21 cellular contexts compared by ENCODE assay signal in the genomic region with DNA sequence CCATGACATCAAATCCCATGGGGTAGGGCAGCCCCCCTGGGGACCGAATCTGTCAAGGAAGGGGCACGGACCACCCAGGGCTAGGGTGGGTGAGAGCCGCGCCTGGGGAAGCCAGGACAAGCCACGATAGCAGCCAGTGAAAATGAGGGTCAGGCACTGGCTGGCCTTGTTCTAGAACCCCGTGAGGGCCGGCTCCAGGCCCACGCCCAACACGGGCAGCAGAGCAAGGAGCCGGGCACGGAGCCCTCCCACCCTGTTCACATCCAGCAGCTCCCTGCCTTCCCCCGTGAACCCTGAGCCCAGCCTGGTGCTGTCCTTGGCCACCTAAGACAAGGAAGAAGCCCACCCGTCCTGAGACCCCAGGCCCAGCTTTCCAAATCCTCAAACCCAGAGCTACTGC.
DNase-seq lines count a peak whose midpoint lies in the region; ATAC-seq, FAIRE-seq and TF ChIP-seq lines count a peak whose summit lies in the region.
"Had no signal": no experiment of that assay in that cellular context is flagged by ENCODE, and none has a peak within 500 bp of the region (broad histone marks: within the 10 kb centered on the region; RNA-seq: fewer than 3 reads in every experiment).

No MANE protein-coding gene starts in this region.

- no peak overlapping the region for H2BK12ac ChIP-seq in neuronal stem cell (ENCODE audit: low read length)

- H3K36me3 ChIP-seq in BLaER1 treated with 17β-estradiol and CSF1 and Interleukin-3, amounts not matched to agents 10 nM and 100 nM, result no peaks in the 10 kb centered on the region
- H3K36me3 ChIP-seq in neuronal stem cell (replicated peaks in 1 of 2; ENCODE audit: control insufficient read depth in 2 of 2, insufficient read depth in 2 of 2, low read length in 2 of 2) (no peaks in the 10 kb centered on the region), Caco-2 (ENCODE audit: control insufficient read depth, insufficient read depth, low read length) (no peaks in the 10 kb centered on the region)
- H3K36me3 ChIP-seq: HAP-1 had no signal

- H3K79me1 ChIP-seq in neuronal stem cell (ENCODE audit: low read depth, low read length), result no peaks in the 10 kb centered on the region

- H3K4me3 ChIP-seq in A549, result no peak overlapping the region
- no peak overlapping the region for H3K4me3 ChIP-seq in BLaER1 treated with 17β-estradiol and CSF1 and Interleukin-3, amounts not matched to agents 10 nM and 100 nM
- H3K4me3 ChIP-seq in neuronal stem cell (ENCODE audit: low read length in 2 of 2), result no peak overlapping the region
- no peak overlapping the region for H3K4me3 ChIP-seq in Caco-2 (ENCODE audit: low read depth, low read length)
- H3K4me3 ChIP-seq: GM23248, HAP-1 had no signal

- intact Hi-C loops in Caco-2 (cut with micrococcal nuclease; ENCODE audit: unreplicated experiment), result no loop called here

- no peak overlapping the region for H3K23ac ChIP-seq in neuronal stem cell (ENCODE audit: low read depth, low read length, poor library complexity)

- no peak for TF ChIP-seq EP300 in A549 (IDR thresholded peaks at IDR 0.05)

- no peaks in the 10 kb centered on the region for H3K9me3 Mint-ChIP-seq in Caco-2 (ENCODE audit: unreplicated experiment)
- H3K9me3 Mint-ChIP-seq: CD14-positive monocyte; CD4-positive, alpha-beta T cell; CD8-positive, alpha-beta memory T cell had no signal

- no peak for DNase-seq in A549 (ENCODE audit: low read depth in 1 of 2, low spot score in 1 of 2)
- DNase-seq in RWPE1 (ENCODE audit: low spot score), result no peak
- no peak for DNase-seq in neuronal stem cell (ENCODE audit: low spot score)
- no peak for DNase-seq in anterior cingulate cortex (lab: John Stamatoyannopoulos, UW)
- no peak for DNase-seq in dedifferentiated amniotic fluid mesenchymal stem cell (ENCODE audit: extremely low spot score)
- no peak for DNase-seq in Caco-2
- no peak for DNase-seq in T-helper 9 cell
- DNase-seq: 8988T; Calu3; CD4-positive, alpha-beta T cell; CD8-positive, alpha-beta memory T cell; DMS53; DMS79 treated with DMSO at 0.1 percent for 48 hours; GF-D8; GM23248 had no signal

- ATAC-seq in A549, result no peak

- H2BK5ac ChIP-seq in neuronal stem cell (ENCODE audit: low read length), result no peak overlapping the region

- CTCF ChIA-PET in A549 (lab: Yijun Ruan, JAX) (interaction anchor here (0.6 to 1.6 kb wide), 7 partner anchors 13 to 155 kb away, joined by 3 to 10 read pairs (median 3); no protein-coding TSS in a partner anchor), RWPE1 (lab: Yijun Ruan, JAX) (no interaction called here), Caco-2 (lab: Charles Lee) (no interaction called here)

- peak overlapping the region; percentile 60 for H2BK15ac ChIP-seq in neuronal stem cell (ENCODE audit: low read length)

- no peak overlapping the region for H3K14ac ChIP-seq in neuronal stem cell (ENCODE audit: low read length)

- peak overlapping the region; percentile 71 to 98 for H3K27ac ChIP-seq in A549
- peak overlapping the region in 7 of 11 experiments; percentile 2 to 82 (median 65); a peak in 9 of 22 replicates for H3K27ac ChIP-seq in BLaER1 treated with 17β-estradiol and CSF1 and Interleukin-3, amounts not matched to agents 10 nM and 100 nM
- H3K27ac ChIP-seq in RWPE1, result peak overlapping the region; percentile 27
- no peak overlapping the region for H3K27ac ChIP-seq in neuronal stem cell (replicated peaks; ENCODE audit: low read length)
- H3K27ac ChIP-seq: GM23248 had no signal

- H2BK120ac ChIP-seq in neuronal stem cell (ENCODE audit: low read depth, low read length), result peak overlapping the region; percentile 57

- no peak overlapping the region for H4K8ac ChIP-seq in neuronal stem cell (ENCODE audit: low read depth, low read length)

- H2AK5ac ChIP-seq in neuronal stem cell (ENCODE audit: low read depth, low read length), result peak overlapping the region; percentile 31

- no peak overlapping the region for H3K4me2 ChIP-seq in A549
- peak overlapping the region in 9 of 11 experiments; percentile 35 to 88 (median 74); a peak in 18 of 22 replicates for H3K4me2 ChIP-seq in BLaER1 treated with 17β-estradiol and CSF1 and Interleukin-3, amounts not matched to agents 10 nM and 100 nM
- no peak overlapping the region for H3K4me2 ChIP-seq in neuronal stem cell (ENCODE audit: insufficient read depth, low read length, poor library complexity, severe bottlenecking)

- H3K9me3 ChIP-seq in A549 (no peaks in the 10 kb centered on the region), neuronal stem cell (replicated peaks in 1 of 2; ENCODE audit: control insufficient read depth in 2 of 2, insufficient read depth in 1 of 2, low read depth in 1 of 2, low read length in 2 of 2) (no peaks in the 10 kb centered on the region), Caco-2 (no peaks in the 10 kb centered on the region)
- no peaks in the 10 kb centered on the region for H3K9me3 ChIP-seq in BLaER1 treated with 17β-estradiol and CSF1 and Interleukin-3, amounts not matched to agents 10 nM and 100 nM (replicated peaks in 1 of 11)
- H3K9me3 ChIP-seq: HAP-1 had no signal

- H3K36me3 Mint-ChIP-seq in Caco-2 (ENCODE audit: insufficient read depth, unreplicated experiment), result no peaks in the 10 kb centered on the region
- H3K36me3 Mint-ChIP-seq: CD14-positive monocyte; CD8-positive, alpha-beta memory T cell had no signal

- no peak for TF ChIP-seq POLR2A in A549 (IDR thresholded peaks at IDR 0.05; ENCODE audit: low read length)

- no peaks in the 10 kb centered on the region for H3K4me1 Mint-ChIP-seq in Caco-2 (ENCODE audit: low read depth, unreplicated experiment)
- H3K4me1 Mint-ChIP-seq: CD8-positive, alpha-beta memory T cell had no signal

- no peak overlapping the region for H3K4ac ChIP-seq in neuronal stem cell (ENCODE audit: low read length)

- no peaks in the 10 kb centered on the region for H3K27me3 ChIP-seq in BLaER1 treated with 17β-estradiol and CSF1 and Interleukin-3, amounts not matched to agents 10 nM and 100 nM
- H3K27me3 ChIP-seq in neuronal stem cell (ENCODE audit: control insufficient read depth in 3 of 3, insufficient read depth in 3 of 3, low read depth in 1 of 3, low read length in 3 of 3) (peaks cover 0 to 5% (median 0%) of the 10 kb centered on the region in 3 experiments), Caco-2 (replicated peaks; ENCODE audit: control insufficient read depth, insufficient read depth, low read length) (no peaks in the 10 kb centered on the region)

- no peak overlapping the region for H3K27ac Mint-ChIP-seq in Caco-2 (ENCODE audit: unreplicated experiment)
- H3K27ac Mint-ChIP-seq: CD4-positive, alpha-beta T cell; CD8-positive, alpha-beta memory T cell had no signal

- BruUV-seq in Caco-2 (replicated peaks; lab: Mats Ljungman, UMichigan), result no TSS peak

- POLR2A ChIA-PET in A549 (lab: Yijun Ruan, JAX) (no interaction called here), RWPE1 (lab: Yijun Ruan, JAX; ENCODE audit: low non-redundant PET) (no interaction called here), Caco-2 (lab: Charles Lee) (no interaction called here)

- peak overlapping the region; percentile 67 for H3K18ac ChIP-seq in neuronal stem cell (ENCODE audit: low read length)

- H3K4me1 ChIP-seq in A549, result peaks cover 48% of the 10 kb centered on the region
- H3K4me1 ChIP-seq in BLaER1 treated with 17β-estradiol and CSF1 and Interleukin-3, amounts not matched to agents 10 nM and 100 nM, result peaks cover 3 to 87% (median 74%) of the 10 kb centered on the region in 10 experiments
- H3K4me1 ChIP-seq in neuronal stem cell (ENCODE audit: control insufficient read depth in 2 of 2, insufficient read depth in 1 of 2, low read depth in 1 of 2, low read length in 2 of 2), result peaks cover 0 to 11% of the 10 kb centered on the region in 2 donors
- no peaks in the 10 kb centered on the region for H3K4me1 ChIP-seq in Caco-2
- H3K4me1 ChIP-seq: HAP-1 had no signal

- no peak for TF ChIP-seq CTCF in A549 (IDR thresholded peaks at IDR 0.05)
- no peak for TF ChIP-seq CTCF in RWPE1 (conservative IDR thresholded peaks at IDR 0.05; ENCODE audit: low read depth)
- TF ChIP-seq CTCF in Caco-2 (IDR thresholded peaks at IDR 0.05; ENCODE audit: insufficient read depth in 1 of 2, low read depth in 1 of 2, low read length in 1 of 2, severe bottlenecking in 1 of 2, unreplicated experiment in 1 of 2), result no peak

- FAIRE-seq in A549 (lab: Jason Lieb, UNC), result no peak
- FAIRE-seq: GM12891, GM18507, H54 had no signal

- no peak overlapping the region for H3K4me3 Mint-ChIP-seq in Caco-2 (ENCODE audit: unreplicated experiment)
- H3K4me3 Mint-ChIP-seq: CD14-positive monocyte; CD4-positive, alpha-beta T cell; CD8-positive, alpha-beta memory T cell had no signal

- 86% methylated on average over 6 of the region's 13 CpGs for WGBS in A549 (ENCODE audit: missing lambda C conversion rate)
- WGBS in neuronal stem cell (ENCODE audit: extremely low coverage in 2 of 2, insufficient read length in 2 of 2, insufficient replicate concordance in 1 of 2), 2 donors, result no CpG with 5 or more reads among the region's 13 CpGs

- peak overlapping the region in 6 of 11 experiments; percentile 8 to 65 (median 48); a peak in 9 of 22 replicates for H3K9ac ChIP-seq in BLaER1 treated with 17β-estradiol and CSF1 and Interleukin-3, amounts not matched to agents 10 nM and 100 nM
- no peak overlapping the region for H3K9ac ChIP-seq in neuronal stem cell (ENCODE audit: low read depth, low read length, poor library complexity)
- H3K9ac ChIP-seq: GM23248 had no signal

- no peak overlapping the region for H2AFZ ChIP-seq in neuronal stem cell (ENCODE audit: low read length)
- H2AFZ ChIP-seq: GM23248 had no signal

- no peak overlapping the region for H4K91ac ChIP-seq in neuronal stem cell (ENCODE audit: low read depth, low read length, poor library complexity)

- no peaks in the 10 kb centered on the region for H3K27me3 Mint-ChIP-seq in Caco-2 (ENCODE audit: insufficient read depth, unreplicated experiment)
- H3K27me3 Mint-ChIP-seq: CD4-positive, alpha-beta T cell had no signal

- H4K20me1 ChIP-seq in BLaER1 treated with 17β-estradiol and CSF1 and Interleukin-3, amounts not matched to agents 10 nM and 100 nM, result no peaks in the 10 kb centered on the region

- TF ChIP-seq RAD21 in A549 (conservative IDR thresholded peaks at IDR 0.05 in 1 of 2, IDR thresholded peaks at IDR 0.05 in 1 of 2), result no peak

TF ChIP-seq in A549, 52 proteins besides CTCF, POLR2A, EP300 and RAD21 (continues in another document):
- no peak for TF ChIP-seq USF2 (IDR thresholded peaks at IDR 0.05)
- TF ChIP-seq HOXA7 (CRISPR knock-in tag; IDR thresholded peaks at IDR 0.05), result no peak
- no peak for TF ChIP-seq ZC3H11A (IDR thresholded peaks at IDR 0.05)
- no peak for TF ChIP-seq NPAS2 (CRISPR knock-in tag; IDR thresholded peaks at IDR 0.05; ENCODE audit: borderline replicate concordance)

Comparison
In these comparisons a context has a peak if more than half of its experiments do, and no peak if none do; other contexts are left out.
1. H3K4me2 ChIP-seq: peak in BLaER1 treated with 17β-estradiol and CSF1 and Interleukin-3, amounts not matched to agents 10 nM and 100 nM (9 of 11); none in A549 (single experiment) and neuronal stem cell (single experiment).